11 cellular contexts compared by ENCODE assay signal in the genomic region with DNA sequence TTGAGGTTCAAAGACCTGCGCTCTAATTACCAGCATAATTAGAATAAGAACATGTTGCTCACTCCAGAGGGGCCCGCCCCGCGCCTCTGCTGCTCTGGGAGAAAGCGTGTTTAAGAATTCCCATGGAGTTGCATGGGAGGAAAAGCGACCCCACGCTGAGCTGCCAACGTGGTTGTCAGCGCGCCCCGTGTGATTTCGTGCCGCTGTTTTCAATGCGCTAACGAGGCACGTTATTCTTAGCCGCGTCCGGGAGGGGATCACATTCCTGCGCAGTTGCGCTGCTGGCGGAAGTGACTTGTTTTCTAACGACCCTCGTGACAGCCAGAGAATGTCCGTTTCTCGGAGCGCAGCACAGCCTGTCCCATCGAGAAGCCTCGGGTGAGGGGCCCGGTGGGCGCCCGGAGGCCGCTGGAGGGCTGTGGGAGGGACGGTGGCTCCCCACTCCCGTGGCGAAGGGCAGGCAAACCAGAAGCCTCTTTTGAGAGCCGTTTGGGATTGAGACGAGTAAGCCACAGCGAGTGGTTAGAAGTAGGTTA.
DNase-seq lines count a peak whose midpoint lies in the region; ATAC-seq lines count a peak whose summit lies in the region.
"Had no signal": no experiment of that assay in that cellular context is flagged by ENCODE, and none has a peak within 500 bp of the region (broad histone marks: within the 10 kb centered on the region; RNA-seq: fewer than 3 reads in every experiment).

No MANE protein-coding gene starts in this region.

- peak overlapping the region; percentile 44 for H3K4me3 ChIP-seq in mesodermal cell (ENCODE audit: extremely low read depth, insufficient read depth, low read length, poor library complexity, severe bottlenecking)

- peak overlapping the region; percentile 82 for H3K27ac ChIP-seq in mesodermal cell (ENCODE audit: low read depth, low read length, severe bottlenecking)

- H3K9me3 ChIP-seq in mesodermal cell (ENCODE audit: control insufficient read depth, low read length) = no peaks in the 10 kb centered on the region

- 1% methylated on average over 35 to 39 of the region's 39 CpGs for WGBS in mesodermal cell (ENCODE audit: insufficient coverage in 2 of 2), 2 experiments

- H3K9me3 Mint-ChIP-seq in activated CD4-positive, alpha-beta T cell treated with anti-CD3 and anti-CD28 coated beads, Interleukin-2, amount 10 ng/mL, durations not matched to agents 7 days and 5 days = peaks cover 3% of the 10 kb centered on the region

- H3K27me3 Mint-ChIP-seq in activated CD4-positive, alpha-beta T cell treated with anti-CD3 and anti-CD28 coated beads, Interleukin-2, amount 10 ng/mL, durations not matched to agents 7 days and 5 days = peaks cover 30% of the 10 kb centered on the region

- H3K27ac Mint-ChIP-seq in activated CD4-positive, alpha-beta T cell treated with anti-CD3 and anti-CD28 coated beads, Interleukin-2, amount 10 ng/mL, durations not matched to agents 7 days and 5 days = no peak overlapping the region
- H3K27ac Mint-ChIP-seq: activated T-cell treated with anti-CD3 and anti-CD28 coated beads, Interleukin-2, amount 50 U/mL, for 72 hours; IgD-negative memory B cell had no signal

- H3K4me1 Mint-ChIP-seq in activated CD4-positive, alpha-beta T cell treated with anti-CD3 and anti-CD28 coated beads, Interleukin-2, amount 10 ng/mL, durations not matched to agents 7 days and 5 days = no peaks in the 10 kb centered on the region
- H3K4me1 Mint-ChIP-seq: IgD-negative memory B cell had no signal

- POLR2A ChIA-PET in activated CD4-positive, alpha-beta T cell treated with anti-CD3 and anti-CD28 coated beads, Interleukin-2, amount 10 ng/mL, durations not matched to agents 7 days and 5 days (lab: Charles Lee) = no interaction called here

- peak; percentile 40 for DNase-seq in activated CD8-positive, alpha-beta memory T cell treated with anti-CD3 and anti-CD28 coated beads, Interleukin-2, amount 50 U/mL, for 48 hours
- DNase-seq in activated CD8-positive, alpha-beta memory T cell treated with anti-CD3 and anti-CD28 coated beads, Interleukin-2, amount 50 U/mL, for 4 hours = no peak
- DNase-seq in foreskin melanocyte (peak; percentile 79), HUDEP-2 (lab: John Stamatoyannopoulos, UW; ENCODE audit: unreplicated experiment in 76 of 76) (no peak), OCI-M1 (lab: John Stamatoyannopoulos, UW) (no peak)
- DNase-seq in activated CD4-positive, alpha-beta T cell treated with anti-CD3 and anti-CD28 coated beads, Interleukin-2, amount 10 ng/mL, durations not matched to agents 7 days and 5 days = no peak
- DNase-seq: activated T-cell treated with anti-CD3 and anti-CD28 coated beads, Interleukin-2, amount 50 U/mL, for 72 hours; NCI-H345 had no signal

- H3K4me1 ChIP-seq in mesodermal cell (ENCODE audit: control insufficient read depth, insufficient read depth, low read length, poor library complexity, severe bottlenecking) = no peaks in the 10 kb centered on the region

- H3K4me3 Mint-ChIP-seq in activated CD4-positive, alpha-beta T cell treated with anti-CD3 and anti-CD28 coated beads, Interleukin-2, amount 10 ng/mL, durations not matched to agents 7 days and 5 days = no peak overlapping the region
- H3K4me3 Mint-ChIP-seq: activated T-cell treated with anti-CD3 and anti-CD28 coated beads, Interleukin-2, amount 50 U/mL, for 72 hours; IgD-negative memory B cell had no signal

- no peaks in the 10 kb centered on the region for H3K36me3 ChIP-seq in mesodermal cell (ENCODE audit: control insufficient read depth, insufficient read depth, low read length)

- no peak for ATAC-seq in GM21515 (IDR thresholded peaks at IDR 0.05; ENCODE audit: unreplicated experiment)
- ATAC-seq: activated T-cell treated with anti-CD3 and anti-CD28 coated beads, Interleukin-2, amount 50 U/mL, for 72 hours had no signal

- H3K36me3 Mint-ChIP-seq in activated CD4-positive, alpha-beta T cell treated with anti-CD3 and anti-CD28 coated beads, Interleukin-2, amount 10 ng/mL, durations not matched to agents 7 days and 5 days (ENCODE audit: low read depth) = no peaks in the 10 kb centered on the region
- H3K36me3 Mint-ChIP-seq: IgD-negative memory B cell had no signal

- CTCF ChIA-PET in activated CD4-positive, alpha-beta T cell treated with anti-CD3 and anti-CD28 coated beads, Interleukin-2, amount 10 ng/mL, durations not matched to agents 7 days and 5 days (lab: Charles Lee) = no interaction called here

Comparison
In these comparisons a context has a peak if more than half of its experiments do, and no peak if none do; other contexts are left out.
1. DNase-seq: peak in activated CD8-positive, alpha-beta memory T cell treated with anti-CD3 and anti-CD28 coated beads, Interleukin-2, amount 50 U/mL, for 48 hours (single experiment) and foreskin melanocyte (single experiment); none in activated CD8-positive, alpha-beta memory T cell treated with anti-CD3 and anti-CD28 coated beads, Interleukin-2, amount 50 U/mL, for 4 hours (single experiment), HUDEP-2 (0 of 76), OCI-M1 (single experiment) and activated CD4-positive, alpha-beta T cell treated with anti-CD3 and anti-CD28 coated beads, Interleukin-2, amount 10 ng/mL, durations not matched to agents 7 days and 5 days (single experiment).